In genomic region chr14:95328876-95329503, GRCh38 we compare ENCODE assay signal across 22 cellular contexts.
DNase-seq lines count a peak whose midpoint lies in the region; ATAC-seq, FAIRE-seq and TF ChIP-seq lines count a peak whose summit lies in the region.
"Had no signal": no experiment of that assay in that cellular context is flagged by ENCODE, and none has a peak within 500 bp of the region (broad histone marks: within the 10 kb centered on the region; RNA-seq: fewer than 3 reads in every experiment).

No MANE protein-coding gene starts in this region.

- no peak for ATAC-seq in stimulated activated memory B cell treated with anti-CD40 and anti-IgM and Interleukin-4, amounts not matched to agents 10 μg/mL and 1 μg/mL and 100 μg/mL, for 72 hours
- ATAC-seq: left cardiac atrium; stimulated activated naive CD8-positive, alpha-beta T cell treated with anti-CD3 and anti-CD28 coated beads, Interleukin-15, amount 100 ng/mL, for 72 hours had no signal

- FAIRE-seq in GM19239 (lab: Jason Lieb, UNC), result peak; percentile 73

- no peak overlapping the region for H3K4me3 ChIP-seq in epithelial cell of esophagus (ENCODE audit: low read length)
- H3K4me3 ChIP-seq: SJCRH30 had no signal

- no peak overlapping the region for H3K4me3 Mint-ChIP-seq in stimulated activated memory B cell treated with anti-CD40 and anti-IgM and Interleukin-4, amounts not matched to agents 10 μg/mL and 1 μg/mL and 100 μg/mL, for 72 hours
- H3K4me3 Mint-ChIP-seq: activated CD4-positive, alpha-beta memory T cell treated with anti-CD3 and anti-CD28 coated beads, Interleukin-2, amount 10 ng/mL, durations not matched to agents 7 days and 5 days; activated naive CD4-positive, alpha-beta T cell treated with anti-CD3 and anti-CD28 coated beads for 36 hours; activated T-cell treated with anti-CD3 and anti-CD28 coated beads, Interleukin-2, amount 50 U/mL, for 24 hours; central memory CD8-positive, alpha-beta T cell; neural crest cell; stimulated activated naive CD8-positive, alpha-beta T cell treated with anti-CD3 and anti-CD28 coated beads, Interleukin-15, amount 100 ng/mL, for 72 hours had no signal

- no peaks in the 10 kb centered on the region for H3K27me3 Mint-ChIP-seq in stimulated activated memory B cell treated with anti-CD40 and anti-IgM and Interleukin-4, amounts not matched to agents 10 μg/mL and 1 μg/mL and 100 μg/mL, for 72 hours

- H3K9me3 Mint-ChIP-seq in stimulated activated memory B cell treated with anti-CD40 and anti-IgM and Interleukin-4, amounts not matched to agents 10 μg/mL and 1 μg/mL and 100 μg/mL, for 72 hours, result no peaks in the 10 kb centered on the region
- H3K9me3 Mint-ChIP-seq: activated CD4-positive, alpha-beta memory T cell treated with anti-CD3 and anti-CD28 coated beads, Interleukin-2, amount 10 ng/mL, durations not matched to agents 7 days and 5 days; activated naive CD4-positive, alpha-beta T cell treated with anti-CD3 and anti-CD28 coated beads for 36 hours; activated T-cell treated with anti-CD3 and anti-CD28 coated beads, Interleukin-2, amount 50 U/mL, for 24 hours; central memory CD8-positive, alpha-beta T cell; stimulated activated naive CD8-positive, alpha-beta T cell treated with anti-CD3 and anti-CD28 coated beads, Interleukin-15, amount 100 ng/mL, for 72 hours had no signal

- H3K27ac Mint-ChIP-seq in stimulated activated memory B cell treated with anti-CD40 and anti-IgM and Interleukin-4, amounts not matched to agents 10 μg/mL and 1 μg/mL and 100 μg/mL, for 72 hours, result peak overlapping the region; percentile 81
- H3K27ac Mint-ChIP-seq: activated CD4-positive, alpha-beta memory T cell treated with anti-CD3 and anti-CD28 coated beads, Interleukin-2, amount 10 ng/mL, durations not matched to agents 7 days and 5 days; activated naive CD4-positive, alpha-beta T cell treated with anti-CD3 and anti-CD28 coated beads for 36 hours; activated T-cell treated with anti-CD3 and anti-CD28 coated beads, Interleukin-2, amount 50 U/mL, for 24 hours; stimulated activated naive CD8-positive, alpha-beta T cell treated with anti-CD3 and anti-CD28 coated beads, Interleukin-15, amount 100 ng/mL, for 72 hours had no signal

- TF ChIP-seq CTCF in epithelial cell of esophagus (IDR thresholded peaks at IDR 0.05; ENCODE audit: insufficient read depth, low read depth, low read length, missing control alignments), result no peak

- DNase-seq in GM19239 (ENCODE audit: insufficient read length, low spot score) (no peak), RKO (ENCODE audit: low spot score) (peak; percentile 19), epithelial cell of esophagus (ENCODE audit: low read depth) (peak; percentile 84), retina (no peak), NOMO-1 treated with DMSO at 0.1 percent for 48 hours (lab: John Stamatoyannopoulos, UW; ENCODE audit: unreplicated experiment) (no peak)
- DNase-seq in stimulated activated CD4-positive, alpha-beta T cell treated with anti-CD3 and anti-CD28 coated beads, Interleukin-12 subunit alpha, Interleukin-12 subunit beta, amount 100 ng/mL, for 4 hours, result no peak
- DNase-seq: activated CD4-positive, alpha-beta memory T cell treated with anti-CD3 and anti-CD28 coated beads, Interleukin-2, amount 10 ng/mL, durations not matched to agents 7 days and 5 days; activated naive CD4-positive, alpha-beta T cell treated with anti-CD3 and anti-CD28 coated beads for 36 hours; activated T-cell treated with anti-CD3 and anti-CD28 coated beads, Interleukin-2, amount 50 U/mL, for 24 hours; amygdala; DMS79 treated with DMSO at 0.1 percent for 48 hours; erythroblast; left cardiac atrium; midbrain; NCI-H526 treated with DMSO at 0.1 percent for 48 hours; SJCRH30; stimulated activated CD4-positive, alpha-beta T cell treated with anti-CD3 and anti-CD28 coated beads, Interleukin-2, amount 100 ng/mL, for 48 hours; stimulated activated naive CD8-positive, alpha-beta T cell treated with anti-CD3 and anti-CD28 coated beads, Interleukin-15, amount 100 ng/mL, for 72 hours; T-helper 2 cell had no signal

- no peaks in the 10 kb centered on the region for H3K36me3 Mint-ChIP-seq in stimulated activated memory B cell treated with anti-CD40 and anti-IgM and Interleukin-4, amounts not matched to agents 10 μg/mL and 1 μg/mL and 100 μg/mL, for 72 hours

- H3K4me1 Mint-ChIP-seq in stimulated activated memory B cell treated with anti-CD40 and anti-IgM and Interleukin-4, amounts not matched to agents 10 μg/mL and 1 μg/mL and 100 μg/mL, for 72 hours, result peaks cover 41% of the 10 kb centered on the region
- H3K4me1 Mint-ChIP-seq: activated CD4-positive, alpha-beta memory T cell treated with anti-CD3 and anti-CD28 coated beads, Interleukin-2, amount 10 ng/mL, durations not matched to agents 7 days and 5 days; central memory CD8-positive, alpha-beta T cell; neural crest cell; stimulated activated naive CD8-positive, alpha-beta T cell treated with anti-CD3 and anti-CD28 coated beads, Interleukin-15, amount 100 ng/mL, for 72 hours had no signal

Comparison
In these comparisons a context has a peak if more than half of its experiments do, and no peak if none do; other contexts are left out.
1. DNase-seq: peak in RKO (single experiment) and epithelial cell of esophagus (single experiment); none in GM19239 (single experiment), retina (single experiment), NOMO-1 treated with DMSO at 0.1 percent for 48 hours (single experiment) and stimulated activated CD4-positive, alpha-beta T cell treated with anti-CD3 and anti-CD28 coated beads, Interleukin-12 subunit alpha, Interleukin-12 subunit beta, amount 100 ng/mL, for 4 hours (single experiment).